In genomic region chr4:177187371-177187770, GRCh38 we compare ENCODE assay signal across 25 cellular contexts.
"Had no signal": no experiment of that assay in that cellular context is flagged by ENCODE, and none has a peak within 500 bp of the region (broad histone marks: within the 10 kb centered on the region; RNA-seq: fewer than 3 reads in every experiment).

No MANE protein-coding gene starts in this region.

- H3K4me3 Mint-ChIP-seq: natural killer cell; nephron; neural progenitor cell; stimulated activated effector memory CD8-positive, alpha-beta T cell treated with anti-CD3 and anti-CD28 coated beads, Interleukin-12 subunit alpha, Interleukin-12 subunit beta, amount 100 ng/mL, for 72 hours; stimulated activated naive B cell treated with anti-CD40 and anti-IgM and Interleukin-4, amounts not matched to agents 10 μg/mL and 1 μg/mL and 100 μg/mL, for 72 hours; stimulated activated naive CD8-positive, alpha-beta T cell treated with anti-CD3 and anti-CD28 coated beads, Interleukin-15, Interleukin-2, amounts not matched to agents 100 ng/mL and 50 ng/mL, for 24 hours had no signal

- H3K4me2 ChIP-seq: neural progenitor cell had no signal

- H3K4me1 ChIP-seq: psoas muscle, right lobe of liver, sigmoid colon, stomach, thyroid gland, tibial nerve, vagina had no signal

- H3K9ac ChIP-seq: neural progenitor cell had no signal

- H3K27me3 Mint-ChIP-seq: stimulated activated naive B cell treated with anti-CD40 and anti-IgM and Interleukin-4, amounts not matched to agents 10 μg/mL and 1 μg/mL and 100 μg/mL, for 72 hours; stimulated activated naive CD8-positive, alpha-beta T cell treated with anti-CD3 and anti-CD28 coated beads, Interleukin-15, Interleukin-2, amounts not matched to agents 100 ng/mL and 50 ng/mL, for 24 hours had no signal

- H3K27ac Mint-ChIP-seq: natural killer cell; nephron; neural progenitor cell; stimulated activated effector memory CD8-positive, alpha-beta T cell treated with anti-CD3 and anti-CD28 coated beads, Interleukin-12 subunit alpha, Interleukin-12 subunit beta, amount 100 ng/mL, for 72 hours; stimulated activated naive B cell treated with anti-CD40 and anti-IgM and Interleukin-4, amounts not matched to agents 10 μg/mL and 1 μg/mL and 100 μg/mL, for 72 hours; stimulated activated naive CD8-positive, alpha-beta T cell treated with anti-CD3 and anti-CD28 coated beads, Interleukin-15, Interleukin-2, amounts not matched to agents 100 ng/mL and 50 ng/mL, for 24 hours had no signal

- H3K27ac ChIP-seq: neural progenitor cell, pancreas, psoas muscle, right lobe of liver, sigmoid colon, stomach, thoracic aorta, thyroid gland, tibial nerve, upper lobe of left lung, vagina had no signal

- DNase-seq: natural killer cell; occipital lobe; pancreas; psoas muscle; right cardiac atrium; right lobe of liver; sigmoid colon; small intestine; stimulated activated CD4-positive, alpha-beta T cell treated with anti-CD3 and anti-CD28 coated beads, Interleukin-15, amount 100 ng/mL, for 24 hours; stimulated activated CD4-positive, alpha-beta T cell treated with anti-CD3 and anti-CD28 coated beads, Interleukin-2, amount 100 ng/mL, for 24 hours; stimulated activated CD4-positive, alpha-beta T cell treated with anti-CD3 and anti-CD28 coated beads, Interleukin-2, amount 100 ng/mL, for 48 hours; stimulated activated CD4-positive, alpha-beta T cell treated with anti-CD3 and anti-CD28 coated beads, Interleukin-4, amount 100 ng/mL, for 24 hours; stimulated activated naive B cell treated with anti-CD40 and anti-IgM and Interleukin-4, amounts not matched to agents 10 μg/mL and 1 μg/mL and 100 μg/mL, for 72 hours; stimulated activated naive CD4-positive, alpha-beta T cell treated with Interleukin-2 at 50 U/mL for 16 hours; stomach; thyroid gland; trophoblast cell; upper lobe of left lung had no signal

- ATAC-seq: natural killer cell; pancreas; psoas muscle; right cardiac atrium; right lobe of liver; stimulated activated effector memory CD8-positive, alpha-beta T cell treated with anti-CD3 and anti-CD28 coated beads, Interleukin-12 subunit alpha, Interleukin-12 subunit beta, amount 100 ng/mL, for 72 hours; stimulated activated naive B cell treated with anti-CD40 and anti-IgM and Interleukin-4, amounts not matched to agents 10 μg/mL and 1 μg/mL and 100 μg/mL, for 72 hours had no signal

- H3K4me3 ChIP-seq: neural progenitor cell, pancreas, psoas muscle, right lobe of liver, sigmoid colon, stomach, thoracic aorta, thyroid gland, tibial nerve, upper lobe of left lung, vagina had no signal

- H3K27me3 ChIP-seq: neural progenitor cell, pancreas, right lobe of liver, sigmoid colon, stomach, thyroid gland, tibial nerve, upper lobe of left lung, vagina had no signal

- H3K9me3 ChIP-seq: pancreas, psoas muscle, right lobe of liver, sigmoid colon, stomach, thoracic aorta, thyroid gland, tibial nerve, upper lobe of left lung, vagina had no signal

- H3K36me3 Mint-ChIP-seq: natural killer cell; neural progenitor cell; stimulated activated effector memory CD8-positive, alpha-beta T cell treated with anti-CD3 and anti-CD28 coated beads, Interleukin-12 subunit alpha, Interleukin-12 subunit beta, amount 100 ng/mL, for 72 hours; stimulated activated naive B cell treated with anti-CD40 and anti-IgM and Interleukin-4, amounts not matched to agents 10 μg/mL and 1 μg/mL and 100 μg/mL, for 72 hours had no signal

- H3K4me1 Mint-ChIP-seq: natural killer cell; stimulated activated effector memory CD8-positive, alpha-beta T cell treated with anti-CD3 and anti-CD28 coated beads, Interleukin-12 subunit alpha, Interleukin-12 subunit beta, amount 100 ng/mL, for 72 hours; stimulated activated naive B cell treated with anti-CD40 and anti-IgM and Interleukin-4, amounts not matched to agents 10 μg/mL and 1 μg/mL and 100 μg/mL, for 72 hours had no signal

- H3K36me3 ChIP-seq: neural progenitor cell, pancreas, right lobe of liver, sigmoid colon, stomach, thoracic aorta, thyroid gland, tibial nerve, upper lobe of left lung, vagina had no signal

- H3K9me3 Mint-ChIP-seq: natural killer cell; stimulated activated effector memory CD8-positive, alpha-beta T cell treated with anti-CD3 and anti-CD28 coated beads, Interleukin-12 subunit alpha, Interleukin-12 subunit beta, amount 100 ng/mL, for 72 hours; stimulated activated naive B cell treated with anti-CD40 and anti-IgM and Interleukin-4, amounts not matched to agents 10 μg/mL and 1 μg/mL and 100 μg/mL, for 72 hours; stimulated activated naive CD8-positive, alpha-beta T cell treated with anti-CD3 and anti-CD28 coated beads, Interleukin-15, Interleukin-2, amounts not matched to agents 100 ng/mL and 50 ng/mL, for 24 hours had no signal

- H2AFZ ChIP-seq: neural progenitor cell had no signal
